8 cellular contexts compared by ENCODE assay signal in genomic region chrX:31266172-31267076, GRCh38.
A peak's percentile ranks its signal among the peaks of the same experiment; 100 is the strongest.
DNase-seq lines count a peak whose midpoint lies in the region; ATAC-seq, FAIRE-seq and TF ChIP-seq lines count a peak whose summit lies in the region.

No MANE protein-coding gene starts in this region.

- 0 to 24% methylated on average over 67 to 74 of the region's 74 CpGs for WGBS in pancreas, 2 donors

- H3K4me1 ChIP-seq in pancreas: no peaks in the 10 kb centered on the region

- FAIRE-seq in pancreas (lab: Jason Lieb, UNC): no peak

- ATAC-seq in GM21390 (IDR thresholded peaks at IDR 0.05; ENCODE audit: unreplicated experiment) (peak; percentile 98), Right ventricle myocardium superior (ENCODE audit: poor library complexity) (peak; percentile 97), pancreas (peak; percentile 84 to 95 (median 90))
- ATAC-seq in activated T-cell treated with anti-CD3 and anti-CD28 coated beads, Interleukin-2, amount 50 U/mL, for 4 hours: no peak

- H3K4me3 ChIP-seq in HL-60 (replicated peaks; ENCODE audit: insufficient read depth, low read length) (peak overlapping the region; percentile 20), pancreas (peak overlapping the region; percentile 37 to 58 (median 50))

- H3K27ac ChIP-seq in HL-60 (replicated peaks) (no peak overlapping the region), pancreas (peak overlapping the region; percentile 76 to 89 (median 84))

- H3K4me3 Mint-ChIP-seq in activated T-cell treated with anti-CD3 and anti-CD28 coated beads, Interleukin-2, amount 50 U/mL, for 4 hours: peak overlapping the region; percentile 58

- TF ChIP-seq CTCF in GM10266 (IDR thresholded peaks at IDR 0.05; ENCODE audit: control insufficient read depth, insufficient read depth, low read depth, missing control alignments) (no peak), HL-60 (IDR thresholded peaks at IDR 0.05; ENCODE audit: insufficient read depth, low read length) (no peak), pancreas (IDR thresholded peaks at IDR 0.05) (no peak)

- no peaks in the 10 kb centered on the region for H3K9me3 ChIP-seq in pancreas

- intact Hi-C loops in Right ventricle myocardium superior (cut with DNase I): no loop called here
- intact Hi-C loops in pancreas (cut with DNase I): no loop called here

- H3K9me3 Mint-ChIP-seq in activated T-cell treated with anti-CD3 and anti-CD28 coated beads, Interleukin-2, amount 50 U/mL, for 4 hours: no peaks in the 10 kb centered on the region

- H3K27me3 ChIP-seq in HL-60 (ENCODE audit: insufficient read depth, poor library complexity, severe bottlenecking): peaks cover 4% of the 10 kb centered on the region
- no peaks in the 10 kb centered on the region for H3K27me3 ChIP-seq in pancreas

- H3K4me1 Mint-ChIP-seq in activated T-cell treated with anti-CD3 and anti-CD28 coated beads, Interleukin-2, amount 50 U/mL, for 4 hours (ENCODE audit: low read depth): peaks cover 3% of the 10 kb centered on the region

- DNase-seq in GM10266 (ENCODE audit: extremely low spot score) (peak; percentile 75), HL-60 (ENCODE audit: low read depth in 1 of 2, low spot score in 1 of 2) (no peak), Right ventricle myocardium superior (peak; percentile 70), pancreas (peak; percentile 63 to 89 (median 74)), epidermal melanocyte (ENCODE audit: insufficient read length, low spot score) (no peak)
- no peak for DNase-seq in activated T-cell treated with anti-CD3 and anti-CD28 coated beads, Interleukin-2, amount 50 U/mL, for 4 hours
- DNase-seq in stimulated activated CD4-positive, alpha-beta T cell treated with anti-CD3 and anti-CD28 coated beads, Interleukin-4, amount 100 ng/mL, for 24 hours: no peak

- no peaks in the 10 kb centered on the region for H3K36me3 Mint-ChIP-seq in activated T-cell treated with anti-CD3 and anti-CD28 coated beads, Interleukin-2, amount 50 U/mL, for 4 hours (ENCODE audit: insufficient read depth)

- H3K27me3 Mint-ChIP-seq in activated T-cell treated with anti-CD3 and anti-CD28 coated beads, Interleukin-2, amount 50 U/mL, for 4 hours (ENCODE audit: low read depth): peaks cover 17% of the 10 kb centered on the region

- H3K36me3 ChIP-seq in pancreas: no peaks in the 10 kb centered on the region

Comparison
In these comparisons a context has a peak if more than half of its experiments do, and no peak if none do; other contexts are left out.
1. DNase-seq: peak in GM10266 (single experiment), Right ventricle myocardium superior (single experiment) and pancreas (6 of 6); none in HL-60 (0 of 2), activated T-cell treated with anti-CD3 and anti-CD28 coated beads, Interleukin-2, amount 50 U/mL, for 4 hours (single experiment), stimulated activated CD4-positive, alpha-beta T cell treated with anti-CD3 and anti-CD28 coated beads, Interleukin-4, amount 100 ng/mL, for 24 hours (single experiment) and epidermal melanocyte (single experiment).
2. ATAC-seq: peak in GM21390 (single experiment), Right ventricle myocardium superior (single experiment) and pancreas (4 of 4); none in activated T-cell treated with anti-CD3 and anti-CD28 coated beads, Interleukin-2, amount 50 U/mL, for 4 hours (0 of 2).